Comparison of ENCODE assay signal across 9 cellular contexts in genomic region chr1:236066054-236066453, GRCh38. TPM values are rescaled to one million over a fixed set of nuclear protein-coding genes. Genes with fewer than 3 reads are reported as not detected.
DNase-seq lines count a peak whose midpoint lies in the region; ATAC-seq and TF ChIP-seq lines count a peak whose summit lies in the region.
"Had no signal": no experiment of that assay in that cellular context is flagged by ENCODE, and none has a peak within 500 bp of the region (broad histone marks: within the 10 kb centered on the region; RNA-seq: fewer than 3 reads in every experiment).

No MANE protein-coding gene starts in this region.

- peaks cover 5 to 27% (median 20%) of the 10 kb centered on the region in 4 donors for H3K4me1 Mint-ChIP-seq in CD4-positive, CD25-positive, alpha-beta regulatory T cell
- H3K4me1 Mint-ChIP-seq in endothelial cell (ENCODE audit: unreplicated experiment) (peaks cover 16% of the 10 kb centered on the region), neural crest cell (peaks cover 47% of the 10 kb centered on the region)

- H3K4me3 ChIP-seq in CD4-positive, CD25-positive, alpha-beta regulatory T cell (ENCODE audit: low read depth, low read length), result no peak overlapping the region
- H3K4me3 ChIP-seq in OCI-LY3 (ENCODE audit: low read length), result no peak overlapping the region

- H3K4me2 ChIP-seq in OCI-LY3 (ENCODE audit: low read length), result peak overlapping the region; percentile 65

- no peak overlapping the region; the same call in 1 of the 2 replicates for H3K9ac ChIP-seq in OCI-LY3 (ENCODE audit: low read length)

- peaks cover 3% of the 10 kb centered on the region for H3K36me3 Mint-ChIP-seq in CD4-positive, CD25-positive, alpha-beta regulatory T cell
- H3K36me3 Mint-ChIP-seq in endothelial cell (ENCODE audit: low read depth, unreplicated experiment), result peaks cover 7% of the 10 kb centered on the region
- H3K36me3 Mint-ChIP-seq in neural crest cell (ENCODE audit: low read depth), result peaks cover 2% of the 10 kb centered on the region

- peak overlapping the region; percentile 96; the same call in 1 of the 2 replicates for H2AFZ ChIP-seq in OCI-LY3 (ENCODE audit: low read depth, low read length)

- H4K20me1 ChIP-seq in OCI-LY3 (ENCODE audit: insufficient read depth, low read length), result no peaks in the 10 kb centered on the region

- peak overlapping the region in 1 of 3 donors; percentile 31 for H3K27ac Mint-ChIP-seq in CD4-positive, CD25-positive, alpha-beta regulatory T cell
- H3K27ac Mint-ChIP-seq in endothelial cell (ENCODE audit: unreplicated experiment) (peak overlapping the region; percentile 33), neural crest cell (ENCODE audit: unreplicated experiment) (no peak overlapping the region)

- H3K27ac ChIP-seq in CD4-positive, CD25-positive, alpha-beta regulatory T cell (ENCODE audit: insufficient read depth, low read length, poor library complexity, severe bottlenecking), result no peak overlapping the region
- peak overlapping the region; percentile 77 for H3K27ac ChIP-seq in OCI-LY3 (ENCODE audit: low read length)

- peaks cover 50% of the 10 kb centered on the region for H3K27me3 Mint-ChIP-seq in CD4-positive, CD25-positive, alpha-beta regulatory T cell
- H3K27me3 Mint-ChIP-seq in endothelial cell (ENCODE audit: unreplicated experiment) (peaks cover 9% of the 10 kb centered on the region), neural crest cell (ENCODE audit: low read depth) (peaks cover 31% of the 10 kb centered on the region)

- H3K9me3 ChIP-seq in CD4-positive, CD25-positive, alpha-beta regulatory T cell (ENCODE audit: control insufficient read depth in 2 of 2, low read length in 2 of 2), result no peaks in the 10 kb centered on the region
- peaks cover 5% of the 10 kb centered on the region; the same call in 1 of the 2 replicates for H3K9me3 ChIP-seq in OCI-LY3 (ENCODE audit: insufficient read depth, low read length)

- ATAC-seq in CD4-positive, CD25-positive, alpha-beta regulatory T cell (ENCODE audit: low read depth in 2 of 2), result no peak

- H3K9me3 Mint-ChIP-seq in CD4-positive, CD25-positive, alpha-beta regulatory T cell, result peaks cover 0 to 2% (median 0%) of the 10 kb centered on the region in 7 donors
- H3K9me3 Mint-ChIP-seq in endothelial cell (ENCODE audit: unreplicated experiment), result no peaks in the 10 kb centered on the region
- peaks cover 2% of the 10 kb centered on the region for H3K9me3 Mint-ChIP-seq in neural crest cell

- peaks cover 6% of the 10 kb centered on the region for H3K27me3 ChIP-seq in CD4-positive, CD25-positive, alpha-beta regulatory T cell (ENCODE audit: control insufficient read depth, insufficient read depth, low read length)
- H3K27me3 ChIP-seq in OCI-LY3 (ENCODE audit: low read depth, low read length), result peaks cover 3% of the 10 kb centered on the region; the same call in 1 of the 2 replicates

- TF ChIP-seq CTCF in OCI-LY3 (IDR thresholded peaks at IDR 0.05; ENCODE audit: low read depth, low read length) (no peak), endothelial cell (IDR thresholded peaks at IDR 0.05; ENCODE audit: unreplicated experiment) (no peak), neural crest cell (conservative IDR thresholded peaks at IDR 0.05) (no peak)

- no peaks in the 10 kb centered on the region for H3K79me2 ChIP-seq in OCI-LY3 (ENCODE audit: low read length)

- H3K4me3 Mint-ChIP-seq in CD4-positive, CD25-positive, alpha-beta regulatory T cell, result peak overlapping the region; percentile 23 to 65 (median 52)
- H3K4me3 Mint-ChIP-seq in endothelial cell (ENCODE audit: unreplicated experiment) (peak overlapping the region; percentile 85), neural crest cell (peak overlapping the region; percentile 81)

- H3K4me1 ChIP-seq in CD4-positive, CD25-positive, alpha-beta regulatory T cell (ENCODE audit: control insufficient read depth, insufficient read depth, low read length, poor library complexity, severe bottlenecking), result peaks cover 25% of the 10 kb centered on the region
- peaks cover 18% of the 10 kb centered on the region for H3K4me1 ChIP-seq in OCI-LY3 (ENCODE audit: low read length)

- H3K36me3 ChIP-seq in CD4-positive, CD25-positive, alpha-beta regulatory T cell (ENCODE audit: control insufficient read depth, insufficient read depth, low read length), result no peaks in the 10 kb centered on the region
- no peaks in the 10 kb centered on the region for H3K36me3 ChIP-seq in OCI-LY3 (replicated peaks; ENCODE audit: low read depth, low read length)

- DNase-seq in CD4-positive, CD25-positive, alpha-beta regulatory T cell, result no peak
- DNase-seq in endothelial cell (ENCODE audit: low spot score) (no peak), neural crest cell (ENCODE audit: low read depth, low spot score) (no peak), NCI-H1092 treated with DMSO at 0.1 percent for 48 hours (lab: John Stamatoyannopoulos, UW) (no peak), DMS114 treated with DMSO at 0.1 percent for 48 hours (lab: John Stamatoyannopoulos, UW; ENCODE audit: unreplicated experiment) (no peak), SW 1271 (lab: John Stamatoyannopoulos, UW) (no peak), HUDEP-2 (lab: John Stamatoyannopoulos, UW; ENCODE audit: unreplicated experiment in 76 of 76) (no peak)
- DNase-seq: NCI-H1048 had no signal

RNA-seq across cellular contexts. Expression of gene NID1, which starts 1.2 kb away (rescaled TPM):
- 0.10 TPM for total RNA-seq in CD4-positive, CD25-positive, alpha-beta regulatory T cell
- not detected for polyA plus RNA-seq in CD4-positive, CD25-positive, alpha-beta regulatory T cell
- 186 TPM for total RNA-seq in endothelial cell (ENCODE audit: unreplicated experiment)
- total RNA-seq in neural crest cell, result 88.7 and 90.3 TPM in 2 replicates

Comparison
In these comparisons a context has a peak if more than half of its experiments do, and no peak if none do; other contexts are left out.
1. RNA of gene NID1, which starts 1.2 kb away (total RNA-seq): 186 TPM in endothelial cell (single experiment) and 88.7 to 90.3 TPM in neural crest cell; 0.10 TPM in CD4-positive, CD25-positive, alpha-beta regulatory T cell (single experiment); every median in the first group is over 10 times any median in the second.
2. Peak in every context shown above with its lines, with median percentiles within 50 percentile points of each other: H3K4me3 Mint-ChIP-seq.